8 cellular contexts compared by ENCODE assay signal in the genomic region with DNA sequence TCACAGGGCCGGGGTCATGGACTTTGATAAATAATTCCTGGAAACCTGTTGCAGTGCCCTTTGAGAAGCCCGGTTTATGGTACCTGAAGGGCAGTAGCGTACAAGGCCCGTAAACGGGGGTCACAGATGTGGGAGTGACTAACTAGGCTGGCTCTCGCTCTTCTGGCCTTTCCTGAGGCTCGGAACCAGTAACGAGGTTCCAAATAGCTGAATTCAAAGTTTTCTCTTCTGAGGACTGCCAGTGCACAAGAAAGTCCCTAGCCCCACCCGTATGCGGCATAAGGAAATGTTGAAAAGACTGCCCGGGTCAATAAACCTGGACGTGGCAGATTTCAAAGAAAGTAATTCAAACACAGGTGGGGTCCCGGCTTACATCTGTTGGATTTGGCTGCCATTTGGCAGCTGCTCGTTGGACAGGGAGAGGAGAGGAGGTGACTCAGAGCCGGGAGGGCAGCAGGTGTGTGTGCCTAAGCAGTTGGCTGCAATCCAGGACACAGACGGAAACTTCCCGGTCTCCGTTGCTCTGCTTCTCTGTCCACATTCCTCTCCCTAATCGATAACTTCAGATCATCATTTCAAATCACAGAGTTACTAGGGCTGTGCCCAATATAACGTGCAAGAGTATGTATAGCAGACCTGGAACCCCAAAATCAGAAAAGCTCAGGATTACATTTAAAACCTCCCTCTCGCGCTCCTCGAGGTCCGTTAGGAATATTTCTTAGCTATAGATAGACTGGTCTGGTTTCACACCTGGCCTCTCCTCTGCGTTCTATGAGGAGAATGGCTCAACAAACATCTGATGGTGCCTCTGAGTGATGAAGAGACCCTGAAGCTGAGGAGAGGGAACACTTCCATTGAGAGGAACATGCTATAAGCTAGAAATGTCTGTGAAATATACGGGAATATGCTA. TPM values are rescaled to one million over a fixed set of nuclear protein-coding genes. Genes with fewer than 3 reads are reported as not detected.
DNase-seq lines count a peak whose midpoint lies in the region; ATAC-seq and TF ChIP-seq lines count a peak whose summit lies in the region.

No MANE protein-coding gene starts in this region.

- H3K36me3 ChIP-seq in neural cell (ENCODE audit: insufficient read depth, low read length): no peaks in the 10 kb centered on the region
- H3K36me3 ChIP-seq in tibial nerve: peaks cover 0 to 26% (median 0%) of the 10 kb centered on the region in 3 donors

- DNase-seq in AG04450 (ENCODE audit: low read depth, low spot score) (peak; percentile 11), NCI-H748 (lab: John Stamatoyannopoulos, UW; ENCODE audit: unreplicated experiment) (peak; percentile 98), activated T-helper 1 cell treated with Interleukin-2 at 50 U/mL for 16 hours (ENCODE audit: low read depth) (peak; percentile 9), fibroblast of pulmonary artery (ENCODE audit: low read depth) (peak; percentile 43), tibial nerve (ENCODE audit: low spot score in 2 of 2) (peak; percentile 18 to 43)

- no peaks in the 10 kb centered on the region for H3K9me3 ChIP-seq in AG04450 (ENCODE audit: control insufficient read depth, insufficient read depth, low read length)
- H3K9me3 ChIP-seq in neural cell (ENCODE audit: low read length): no peaks in the 10 kb centered on the region
- H3K9me3 ChIP-seq in tibial nerve: no peaks in the 10 kb centered on the region

- ATAC-seq in GM18907 (IDR thresholded peaks at IDR 0.05; ENCODE audit: unreplicated experiment) (peak; percentile 23), HG03354 (IDR thresholded peaks at IDR 0.05; ENCODE audit: poor library complexity, severe bottlenecking, unreplicated experiment) (peak; percentile 33)

- TF ChIP-seq RAD21 in neural cell (conservative IDR thresholded peaks at IDR 0.05): no peak

- CTCF ChIA-PET in AG04450 (lab: Charles Lee): interaction anchor here (0.6 to 1.2 kb wide), 2 partner anchors 88 to 388 kb away, joined by 3 to 5 read pairs; no protein-coding TSS in a partner anchor

- no peaks in the 10 kb centered on the region for H3F3A ChIP-seq in neural cell (ENCODE audit: insufficient read depth, low read length, poor library complexity, severe bottlenecking)

- no peaks in the 10 kb centered on the region for H3K27me3 ChIP-seq in AG04450 (ENCODE audit: control insufficient read depth, insufficient read depth, low read length)
- no peaks in the 10 kb centered on the region for H3K27me3 ChIP-seq in neural cell (ENCODE audit: insufficient read depth, low read depth, low read length)
- H3K27me3 ChIP-seq in tibial nerve: no peaks in the 10 kb centered on the region

- peak overlapping the region; percentile 12 for H3K4me2 ChIP-seq in neural cell (ENCODE audit: low read length)

- H3K4me1 ChIP-seq in tibial nerve: peaks cover 0 to 16% (median 10%) of the 10 kb centered on the region in 4 donors

- no peak for TF ChIP-seq EP300 in neural cell (conservative IDR thresholded peaks at IDR 0.05; ENCODE audit: poor library complexity, severe bottlenecking)
- TF ChIP-seq EP300 in tibial nerve (IDR thresholded peaks at IDR 0.05): no peak

- peak overlapping the region; percentile 48 for H2AFZ ChIP-seq in neural cell (ENCODE audit: low read depth, low read length)

- WGBS in tibial nerve, 2 donors: 24 to 27% methylated on average over 23 to 26 of the region's 26 CpGs

- H3K9me2 ChIP-seq in neural cell (ENCODE audit: insufficient read depth, low read length): no peaks in the 10 kb centered on the region

- no peaks in the 10 kb centered on the region for H4K20me1 ChIP-seq in neural cell (ENCODE audit: insufficient read depth)

- POLR2A ChIA-PET in AG04450 (lab: Yijun Ruan, JAX): no interaction called here

- H3K9ac ChIP-seq in neural cell (ENCODE audit: low read length): peak overlapping the region; percentile 65

- H3K4me3 ChIP-seq in AG04450 (ENCODE audit: low read depth, low read length) (peak overlapping the region; percentile 71), fibroblast of pulmonary artery (replicated peaks; ENCODE audit: low read depth, low read length) (peak overlapping the region; percentile 89), neural cell (ENCODE audit: low read length) (peak overlapping the region; percentile 99), tibial nerve (peak overlapping the region; percentile 65 to 76 (median 72))

- no peaks in the 10 kb centered on the region for H3K79me2 ChIP-seq in neural cell (replicated peaks; ENCODE audit: insufficient read depth, low read length)

- peak overlapping the region; percentile 40 for H3K27ac ChIP-seq in AG04450 (ENCODE audit: low read depth, low read length)
- no peak overlapping the region for H3K27ac ChIP-seq in neural cell (ENCODE audit: low read length)
- H3K27ac ChIP-seq in tibial nerve: peak overlapping the region; percentile 76 to 90 (median 87)

- TF ChIP-seq CTCF in AG04450 (IDR thresholded peaks at IDR 0.05; ENCODE audit: low read depth, low read length) (no peak), fibroblast of pulmonary artery (IDR thresholded peaks at IDR 0.05; ENCODE audit: low read length, missing control alignments) (no peak), neural cell (IDR thresholded peaks at IDR 0.05; ENCODE audit: poor library complexity, severe bottlenecking) (no peak), tibial nerve (IDR thresholded peaks at IDR 0.05) (no peak)

- no peak for TF ChIP-seq POLR2A in tibial nerve (IDR thresholded peaks at IDR 0.05)

TF ChIP-seq in neural cell, 6 proteins besides CTCF, POLR2A, EP300 and RAD21:
- no peak for TF ChIP-seq EZH2 (IDR thresholded peaks at IDR 0.05; ENCODE audit: borderline replicate concordance, insufficient read depth, low read length, poor library complexity, severe bottlenecking)
- no peak for TF ChIP-seq POLR2AphosphoS5 (IDR thresholded peaks at IDR 0.05)
- no peak for TF ChIP-seq SMC3 (conservative IDR thresholded peaks at IDR 0.05; ENCODE audit: poor library complexity)
- TF ChIP-seq MXI1 (conservative IDR thresholded peaks at IDR 0.05; ENCODE audit: poor library complexity, severe bottlenecking): no peak
- no peak for TF ChIP-seq TAF1 (IDR thresholded peaks at IDR 0.05; ENCODE audit: low read depth)
- TF ChIP-seq, protein P1, sequence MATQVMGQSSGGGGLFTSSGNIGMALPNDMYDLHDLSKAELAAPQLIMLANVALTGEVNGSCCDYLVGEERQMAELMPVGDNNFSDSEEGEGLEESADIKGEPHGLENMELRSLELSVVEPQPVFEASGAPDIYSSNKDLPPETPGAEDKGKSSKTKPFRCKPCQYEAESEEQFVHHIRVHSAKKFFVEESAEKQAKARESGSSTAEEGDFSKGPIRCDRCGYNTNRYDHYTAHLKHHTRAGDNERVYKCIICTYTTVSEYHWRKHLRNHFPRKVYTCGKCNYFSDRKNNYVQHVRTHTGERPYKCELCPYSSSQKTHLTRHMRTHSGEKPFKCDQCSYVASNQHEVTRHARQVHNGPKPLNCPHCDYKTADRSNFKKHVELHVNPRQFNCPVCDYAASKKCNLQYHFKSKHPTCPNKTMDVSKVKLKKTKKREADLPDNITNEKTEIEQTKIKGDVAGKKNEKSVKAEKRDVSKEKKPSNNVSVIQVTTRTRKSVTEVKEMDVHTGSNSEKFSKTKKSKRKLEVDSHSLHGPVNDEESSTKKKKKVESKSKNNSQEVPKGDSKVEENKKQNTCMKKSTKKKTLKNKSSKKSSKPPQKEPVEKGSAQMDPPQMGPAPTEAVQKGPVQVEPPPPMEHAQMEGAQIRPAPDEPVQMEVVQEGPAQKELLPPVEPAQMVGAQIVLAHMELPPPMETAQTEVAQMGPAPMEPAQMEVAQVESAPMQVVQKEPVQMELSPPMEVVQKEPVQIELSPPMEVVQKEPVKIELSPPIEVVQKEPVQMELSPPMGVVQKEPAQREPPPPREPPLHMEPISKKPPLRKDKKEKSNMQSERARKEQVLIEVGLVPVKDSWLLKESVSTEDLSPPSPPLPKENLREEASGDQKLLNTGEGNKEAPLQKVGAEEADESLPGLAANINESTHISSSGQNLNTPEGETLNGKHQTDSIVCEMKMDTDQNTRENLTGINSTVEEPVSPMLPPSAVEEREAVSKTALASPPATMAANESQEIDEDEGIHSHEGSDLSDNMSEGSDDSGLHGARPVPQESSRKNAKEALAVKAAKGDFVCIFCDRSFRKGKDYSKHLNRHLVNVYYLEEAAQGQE (IDR thresholded peaks at IDR 0.05; ENCODE audit: borderline replicate concordance): no peak

RNA-seq across cellular contexts. Expression of a gene that starts 0.8 kb away (rescaled TPM):
- polyA plus RNA-seq in AG04450 (2011; rRNA removed) (18.8 and 26.4 TPM in 2 replicates), neural cell (5.1 and 11.4 TPM in 2 replicates)
- polyA minus RNA-seq in AG04450 (2011; rRNA and poly(A)+ RNA removed): 8.7 and 11.9 TPM in 2 replicates
- 6.9 and 7.5 TPM in 2 replicates for polyA minus RNA-seq in neural cell
- total RNA-seq in tibial nerve: 10 to 100 TPM; 14.9 to 46.5 (median 32.8) TPM

Comparison
In these comparisons a context has a peak if more than half of its experiments do, and no peak if none do; other contexts are left out.
1. DNase-seq: peak in every context shown above with its lines; median percentile 98 in NCI-H748; 43 in fibroblast of pulmonary artery; 30 in tibial nerve; 11 in AG04450; 9 in activated T-helper 1 cell treated with Interleukin-2 at 50 U/mL for 16 hours.